ENCODE assay signal across 7 cellular contexts in the genomic region with DNA sequence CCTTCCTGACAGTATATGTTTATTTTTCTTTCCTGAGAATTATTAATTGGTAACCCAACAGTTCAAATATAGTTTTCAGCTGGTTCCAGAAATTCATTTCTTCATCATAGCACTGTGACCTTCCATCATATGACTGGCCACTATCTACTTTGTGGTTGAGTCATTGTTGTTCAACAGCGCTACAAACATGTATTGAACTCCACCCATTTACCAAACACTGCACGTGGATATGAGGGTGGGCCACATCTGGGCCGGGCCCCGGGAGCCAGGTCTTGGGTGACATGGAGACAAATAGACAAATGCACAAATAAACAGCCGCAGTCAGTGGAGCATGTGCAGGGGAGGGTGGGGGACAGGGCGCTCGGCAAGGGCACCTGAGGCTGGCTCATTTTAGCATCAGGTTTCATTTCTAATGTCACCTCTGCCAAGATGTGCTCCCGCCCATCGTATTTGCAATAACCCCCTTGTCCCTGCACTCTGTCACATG. TPM values are rescaled to one million over a fixed set of nuclear protein-coding genes. Genes with fewer than 3 reads are reported as not detected.
DNase-seq lines count a peak whose midpoint lies in the region; ATAC-seq and TF ChIP-seq lines count a peak whose summit lies in the region.

No MANE protein-coding gene starts in this region.

- H3K27ac ChIP-seq in ascending aorta: peak overlapping the region; percentile 66 to 72
- peak overlapping the region; percentile 73 to 76 for H3K27ac ChIP-seq in tibial artery

- H3K27me3 ChIP-seq in ascending aorta: no peaks in the 10 kb centered on the region
- H3K27me3 ChIP-seq in tibial artery: no peaks in the 10 kb centered on the region

- H3K9me3 ChIP-seq in ascending aorta (no peaks in the 10 kb centered on the region), tibial artery (no peaks in the 10 kb centered on the region)

- H3K4me3 ChIP-seq in ascending aorta: peak overlapping the region in 1 of 2 donors; percentile 14
- H3K4me3 ChIP-seq in tibial artery: no peak overlapping the region

- H3K36me3 ChIP-seq in ascending aorta (no peaks in the 10 kb centered on the region), tibial artery (no peaks in the 10 kb centered on the region)

- no peak for TF ChIP-seq CTCF in ascending aorta (IDR thresholded peaks at IDR 0.05)
- TF ChIP-seq CTCF in tibial artery (IDR thresholded peaks at IDR 0.05): no peak

- intact Hi-C loops in ascending aorta (cut with DNase I): loop anchor here (2.0 to 5.0 kb wide), 2 partner anchors 24 to 142 kb away; partner anchors contain the start of gene EEPD1
- intact Hi-C loops in tibial artery (cut with DNase I; ENCODE audit: low total_unique reads): no loop called here

- ATAC-seq in HG03045 (IDR thresholded peaks at IDR 0.05; ENCODE audit: unreplicated experiment) (no peak), GM21528 (IDR thresholded peaks at IDR 0.05; ENCODE audit: low FRiP score, unreplicated experiment) (no peak)

- DNase-seq in LoVo (ENCODE audit: low spot score): peak; percentile 84
- DNase-seq in ascending aorta (ENCODE audit: low spot score in 2 of 2): no peak
- peak; percentile 84 for DNase-seq in kidney glomerular epithelial cell (lab: John Stamatoyannopoulos, UW)
- peak; percentile 75 to 82 for DNase-seq in tibial artery
- no peak for DNase-seq in activated naive CD4-positive, alpha-beta T cell treated with anti-CD3 and anti-CD28 coated beads, Interleukin-2, amount 50 U/mL, for 16 hours

- H3K4me1 ChIP-seq in ascending aorta (peaks cover 6 to 15% of the 10 kb centered on the region in 2 donors), tibial artery (peaks cover 0 to 47% (median 28%) of the 10 kb centered on the region in 4 donors)

RNA-seq across cellular contexts. Expression of gene EEPD1, which starts 24.0 kb away (rescaled TPM):
- 14.0 TPM for total RNA-seq in ascending aorta

Comparison
In these comparisons a context has a peak if more than half of its experiments do, and no peak if none do; other contexts are left out.
1. DNase-seq: peak in LoVo (single experiment), kidney glomerular epithelial cell (single experiment) and tibial artery (2 of 2); none in ascending aorta (0 of 2) and activated naive CD4-positive, alpha-beta T cell treated with anti-CD3 and anti-CD28 coated beads, Interleukin-2, amount 50 U/mL, for 16 hours (single experiment).